Comparison of ENCODE assay signal across 9 cellular contexts in genomic region chr17:17028059-17028877, GRCh38. TPM values are rescaled to one million over a fixed set of nuclear protein-coding genes. Genes with fewer than 3 reads are reported as not detected.
A peak's percentile ranks its signal among the peaks of the same experiment; 100 is the strongest.
DNase-seq lines count a peak whose midpoint lies in the region; ATAC-seq and TF ChIP-seq lines count a peak whose summit lies in the region.
"Had no signal": no experiment of that assay in that cellular context is flagged by ENCODE, and none has a peak within 500 bp of the region (broad histone marks: within the 10 kb centered on the region; RNA-seq: fewer than 3 reads in every experiment).

No MANE protein-coding gene starts in this region.

- no peak for ATAC-seq in HG03095 (IDR thresholded peaks at IDR 0.05; ENCODE audit: unreplicated experiment)

- no peak for TF ChIP-seq CTCF in astrocyte of the spinal cord (IDR thresholded peaks at IDR 0.05; ENCODE audit: low read depth, low read length)
- TF ChIP-seq CTCF in transverse colon (IDR thresholded peaks at IDR 0.05), result no peak
- TF ChIP-seq CTCF in OCI-LY7 (conservative IDR thresholded peaks at IDR 0.05; ENCODE audit: low read length), result no peak

- WGBS in transverse colon (ENCODE audit: low coverage in 1 of 2), 2 donors, result 49% methylated on average over 11 of the region's 12 CpGs; no CpG with 5 or more reads in 1 of the 2 donors

- H3K9me2 ChIP-seq in OCI-LY7 (ENCODE audit: insufficient read depth, low read length), result no peaks in the 10 kb centered on the region

- in situ Hi-C loops in astrocyte of the spinal cord (cut with HindIII; ENCODE audit: low sequenced_read_pairs) (no loop called here), transverse colon (cut with MboI; ENCODE audit: low pct_ligation_motif_present in 1 of 4, low pct_unique_long_range_greater_than_20kb in 1 of 4, low sequenced_read_pairs in 3 of 4) (no loop called here)

- DNase-seq in NCI-H2107 treated with DMSO at 0.1 percent for 48 hours (lab: John Stamatoyannopoulos, UW; ENCODE audit: unreplicated experiment) (peak; percentile 71), NCI-H2107 (lab: John Stamatoyannopoulos, UW) (no peak), astrocyte of the spinal cord (ENCODE audit: low read depth, low spot score) (peak; percentile 78), iris pigment epithelial cell (ENCODE audit: low read depth) (peak; percentile 76), transverse colon (peak; percentile 96), OCI-LY7 (ENCODE audit: low spot score) (no peak)
- no peak for DNase-seq in effector CD8-positive, alpha-beta T cell (lab: John Stamatoyannopoulos, UW)

- H3K4me3 ChIP-seq in astrocyte of the spinal cord (ENCODE audit: low read depth, low read length), result no peak overlapping the region
- no peak overlapping the region for H3K4me3 ChIP-seq in transverse colon
- H3K4me3 ChIP-seq in OCI-LY7 (ENCODE audit: low read depth, low read length, poor library complexity, severe bottlenecking), result no peak overlapping the region

- no peaks in the 10 kb centered on the region for H3K79me2 ChIP-seq in OCI-LY7 (ENCODE audit: insufficient read depth, low read depth, low read length)

- H3K9me3 ChIP-seq in transverse colon (no peaks in the 10 kb centered on the region), OCI-LY7 (ENCODE audit: low read length) (no peaks in the 10 kb centered on the region)

- H3K36me3 ChIP-seq in transverse colon (no peaks in the 10 kb centered on the region), OCI-LY7 (ENCODE audit: insufficient read depth, low read length) (no peaks in the 10 kb centered on the region)

- no peaks in the 10 kb centered on the region for H4K20me1 ChIP-seq in OCI-LY7 (ENCODE audit: insufficient read depth, low read length)

- no peak overlapping the region for H3K4me2 ChIP-seq in OCI-LY7 (ENCODE audit: low read length)

- intact Hi-C loops in transverse colon (cut with DNase I; ENCODE audit: low total_unique reads) (no loop called here), OCI-LY7 (cut with micrococcal nuclease; ENCODE audit: unreplicated experiment) (no loop called here)

- H3K4me1 ChIP-seq in transverse colon (peaks cover 12 to 29% (median 19%) of the 10 kb centered on the region in 4 donors), OCI-LY7 (ENCODE audit: insufficient read depth, low read length, poor library complexity, severe bottlenecking) (no peaks in the 10 kb centered on the region)

- TF ChIP-seq POLR2A in transverse colon (IDR thresholded peaks at IDR 0.05), result peak; percentile 51

- CTCF ChIA-PET in OCI-LY7 (lab: Charles Lee; ENCODE audit: unreplicated experiment), result no interaction called here

- BruUV-seq in OCI-LY7 (replicated peaks; lab: Mats Ljungman, UMichigan), result no TSS peak

- POLR2A ChIA-PET in OCI-LY7 (lab: Charles Lee), result interaction anchor here (0.6 to 0.7 kb wide), 2 partner anchors 35 to 332 kb away, joined by 3 read pairs; no protein-coding TSS in a partner anchor

- H2AFZ ChIP-seq in OCI-LY7 (ENCODE audit: low read length), result no peak overlapping the region

- peak; percentile 71 for TF ChIP-seq EP300 in transverse colon (IDR thresholded peaks at IDR 0.05; ENCODE audit: low read depth)

- H3K27me3 ChIP-seq in transverse colon, result no peaks in the 10 kb centered on the region

- peak overlapping the region; percentile 24 to 67 (median 64) for H3K27ac ChIP-seq in transverse colon
- H3K27ac ChIP-seq in OCI-LY7 (ENCODE audit: low read depth, low read length, poor library complexity, severe bottlenecking), result no peak overlapping the region
- H3K27ac ChIP-seq: HL-60 had no signal

RNA-seq across cellular contexts. Expression of gene MPRIP, which starts 14.0 kb away (rescaled TPM):
- total RNA-seq in transverse colon (100 to 1,000 TPM; 124 to 368 (median 158) TPM), OCI-LY7 (2022) (109 and 118 TPM in 2 replicates)
- total RNA-seq in OCI-LY7 (2014; rRNA removed; shearing (Covaris generic)), result 73.3 and 78.9 TPM in 2 replicates

RNA-seq across cellular contexts. Expression of gene TNFRSF13B, which starts 56.4 kb away (rescaled TPM):
- 1 to 10 TPM in 1 of 4 donors, not detected in 3; 9.2 TPM for total RNA-seq in transverse colon
- 15.5 and 19.3 TPM in 2 replicates for total RNA-seq in OCI-LY7 (2014; rRNA removed; shearing (Covaris generic))
- 5.7 and 7.5 TPM in 2 replicates for total RNA-seq in OCI-LY7 (2022)

Comparison
In these comparisons a context has a peak if more than half of its experiments do, and no peak if none do; other contexts are left out.
1. DNase-seq: peak in NCI-H2107 treated with DMSO at 0.1 percent for 48 hours (single experiment), astrocyte of the spinal cord (single experiment), iris pigment epithelial cell (single experiment) and transverse colon (single experiment); none in NCI-H2107 (single experiment), effector CD8-positive, alpha-beta T cell (single experiment) and OCI-LY7 (single experiment).